In the genomic region with DNA sequence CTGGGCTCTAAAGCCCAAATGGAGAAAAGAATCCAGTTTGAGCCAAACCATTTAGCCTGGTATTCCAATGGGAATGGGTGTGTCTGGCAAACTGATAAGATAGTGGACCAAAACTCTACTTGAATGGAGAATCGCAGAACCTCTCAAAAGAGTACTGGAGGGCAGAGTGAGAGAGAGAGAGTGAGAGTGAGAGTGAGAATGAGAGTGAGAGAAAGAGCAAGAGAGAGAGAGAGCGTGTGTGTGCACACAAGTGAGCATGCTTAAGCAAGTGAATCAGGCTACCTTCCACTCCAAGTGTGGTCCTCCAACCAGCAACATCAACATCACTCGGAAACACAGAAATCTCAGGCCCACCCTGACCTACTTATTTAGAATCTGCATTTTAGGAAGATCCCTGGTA, we compare ENCODE assay signal across 6 cellular contexts.
"Had no signal": no experiment of that assay in that cellular context is flagged by ENCODE, and none has a peak within 500 bp of the region (broad histone marks: within the 10 kb centered on the region; RNA-seq: fewer than 3 reads in every experiment).

No MANE protein-coding gene starts in this region.

- H3K4me2 ChIP-seq: KMS-11 had no signal

- DNase-seq: IMR-90, KBM-7, KG1 had no signal

- H3K9ac ChIP-seq: KMS-11 had no signal

- H3K27ac ChIP-seq: HL-60, KMS-11 had no signal

- H3K4me3 ChIP-seq: K562 had no signal
